ENCODE assay signal across 8 cellular contexts in genomic region chr1:243848165-243849088, GRCh38.
DNase-seq lines count a peak whose midpoint lies in the region; ATAC-seq and TF ChIP-seq lines count a peak whose summit lies in the region.

No MANE protein-coding gene starts in this region.

- H3K4me3 ChIP-seq in GM12875 (ENCODE audit: low read depth, low read length) (peak overlapping the region; percentile 80), fibroblast of pulmonary artery (replicated peaks; ENCODE audit: low read depth, low read length) (peak overlapping the region; percentile 75), retinal pigment epithelial cell (ENCODE audit: low read length) (peak overlapping the region; percentile 76)

- POLR2A ChIA-PET in RWPE1 (lab: Yijun Ruan, JAX; ENCODE audit: low non-redundant PET), result no interaction called here

- DNase-seq in RWPE1 (ENCODE audit: low spot score), result no peak
- DNase-seq in fibroblast of pulmonary artery (ENCODE audit: low read depth), result no peak
- DNase-seq in retinal pigment epithelial cell (ENCODE audit: low read depth), result no peak
- no peak for DNase-seq in activated CD4-positive, alpha-beta T cell treated with anti-CD3 and anti-CD28 coated beads, Interleukin-2, amount 50 U/mL, for 48 hours
- DNase-seq in islet precursor cell, result no peak

- ATAC-seq in HG02852 (IDR thresholded peaks at IDR 0.05; ENCODE audit: unreplicated experiment), result no peak
- no peak for ATAC-seq in GM18517 (IDR thresholded peaks at IDR 0.05; ENCODE audit: unreplicated experiment)

- CTCF ChIA-PET in RWPE1 (lab: Yijun Ruan, JAX), result interaction anchor here (0.6 kb wide), 1 partner anchor 392 kb away, joined by 4 read pairs; no protein-coding TSS in a partner anchor

- peak overlapping the region; percentile 92 for H3K27ac ChIP-seq in RWPE1

- TF ChIP-seq CTCF in GM12875 (IDR thresholded peaks at IDR 0.05; ENCODE audit: borderline replicate concordance, insufficient read depth, low read depth, low read length) (no peak), RWPE1 (conservative IDR thresholded peaks at IDR 0.05; ENCODE audit: low read depth) (no peak), fibroblast of pulmonary artery (IDR thresholded peaks at IDR 0.05; ENCODE audit: low read length, missing control alignments) (no peak), retinal pigment epithelial cell (conservative IDR thresholded peaks at IDR 0.05; ENCODE audit: low read depth, low read length) (no peak)
